8 cellular contexts compared by ENCODE assay signal in genomic region chr19:39971380-39971841, GRCh38. TPM values are rescaled to one million over a fixed set of nuclear protein-coding genes. Genes with fewer than 3 reads are reported as not detected.
A peak's percentile ranks its signal among the peaks of the same experiment; 100 is the strongest.
DNase-seq lines count a peak whose midpoint lies in the region; ATAC-seq, FAIRE-seq and TF ChIP-seq lines count a peak whose summit lies in the region.

No MANE protein-coding gene starts in this region.

- no peak for TF ChIP-seq EP300 in A549 (IDR thresholded peaks at IDR 0.05)

- peaks cover 33% of the 10 kb centered on the region for H3K36me3 Mint-ChIP-seq in activated naive CD8-positive, alpha-beta T cell treated with anti-CD3 and anti-CD28 coated beads, Interleukin-2, amount 10 ng/mL, durations not matched to agents 7 days and 5 days

- POLR2A ChIA-PET in A549 (lab: Yijun Ruan, JAX) = interaction anchor here (0.7 to 1.9 kb wide), 23 partner anchors 8 to 472 kb away, joined by 3 to 31 read pairs (median 6); partner anchors contain the start of genes DYRK1B, FBL, ZNF546 and ZNF780A
- POLR2A ChIA-PET in activated naive CD8-positive, alpha-beta T cell treated with anti-CD3 and anti-CD28 coated beads, Interleukin-2, amount 10 ng/mL, durations not matched to agents 7 days and 5 days (lab: Charles Lee) = interaction anchor here (0.6 to 4.6 kb wide), 17 partner anchors 11 to 247 kb away, joined by 3 to 80 read pairs (median 8); partner anchors contain the start of genes DYRK1B, FBL, TTC9B and ZNF546

- H3K4me2 ChIP-seq in A549 = peak overlapping the region; percentile 94

- H3K4me3 ChIP-seq in A549 (peak overlapping the region; percentile 70), iPS-18c (ENCODE audit: insufficient read depth, low read depth, low read length) (peak overlapping the region; percentile 74)

- peak overlapping the region; percentile 80 to 85 for H3K27ac ChIP-seq in A549

- TF ChIP-seq POLR2A in A549 (IDR thresholded peaks at IDR 0.05; ENCODE audit: low read length) (no peak), H54 (IDR thresholded peaks at IDR 0.05; ENCODE audit: low read depth, low read length) (no peak)

- CTCF ChIA-PET in A549 (lab: Yijun Ruan, JAX) = interaction anchor here (0.5 to 7.7 kb wide), 71 partner anchors 10 to 757 kb away, joined by 3 to 137 read pairs (median 7); partner anchors contain the start of genes DYRK1B, FBL, FCGBP and LEUTX

- peak overlapping the region; percentile 91 for H3K4me3 Mint-ChIP-seq in activated naive CD8-positive, alpha-beta T cell treated with anti-CD3 and anti-CD28 coated beads, Interleukin-2, amount 10 ng/mL, durations not matched to agents 7 days and 5 days
- peak overlapping the region; percentile 95 to 97 for H3K4me3 Mint-ChIP-seq in stimulated activated naive CD8-positive, alpha-beta T cell treated with anti-CD3 and anti-CD28 coated beads, Interleukin-15, amount 100 ng/mL, for 72 hours

- no peaks in the 10 kb centered on the region for H3K27me3 Mint-ChIP-seq in activated naive CD8-positive, alpha-beta T cell treated with anti-CD3 and anti-CD28 coated beads, Interleukin-2, amount 10 ng/mL, durations not matched to agents 7 days and 5 days
- no peaks in the 10 kb centered on the region for H3K27me3 Mint-ChIP-seq in stimulated activated naive CD8-positive, alpha-beta T cell treated with anti-CD3 and anti-CD28 coated beads, Interleukin-15, amount 100 ng/mL, for 72 hours

- no peak for TF ChIP-seq CTCF in A549 (IDR thresholded peaks at IDR 0.05)

- DNase-seq in A549 (ENCODE audit: low read depth in 1 of 2, low spot score in 1 of 2) (no peak), H54 (ENCODE audit: insufficient read length, low spot score) (peak; percentile 30), NOMO-1 treated with dmso at 0.1 percent for 144 hours (lab: John Stamatoyannopoulos, UW; ENCODE audit: unreplicated experiment) (no peak), middle frontal gyrus (ENCODE audit: extremely low spot score, low spot score) (no peak)
- no peak for DNase-seq in activated naive CD8-positive, alpha-beta T cell treated with anti-CD3 and anti-CD28 coated beads, Interleukin-2, amount 10 ng/mL, durations not matched to agents 7 days and 5 days
- no peak for DNase-seq in stimulated activated naive CD8-positive, alpha-beta T cell treated with anti-CD3 and anti-CD28 coated beads, Interleukin-15, amount 100 ng/mL, for 72 hours

- ATAC-seq in A549 (peak; percentile 9 to 30), HG03095 (IDR thresholded peaks at IDR 0.05; ENCODE audit: unreplicated experiment) (no peak)
- no peak for ATAC-seq in activated naive CD8-positive, alpha-beta T cell treated with anti-CD3 and anti-CD28 coated beads, Interleukin-2, amount 10 ng/mL, durations not matched to agents 7 days and 5 days (ENCODE audit: low read depth)
- no peak for ATAC-seq in stimulated activated naive CD8-positive, alpha-beta T cell treated with anti-CD3 and anti-CD28 coated beads, Interleukin-15, amount 100 ng/mL, for 72 hours

- H3K9me3 ChIP-seq in A549 = no peaks in the 10 kb centered on the region
- H3K9me3 ChIP-seq in iPS-18c (ENCODE audit: control insufficient read depth, insufficient read depth, low read length) = no peaks in the 10 kb centered on the region

- peaks cover 18% of the 10 kb centered on the region for H3K4me1 ChIP-seq in A549

- WGBS in A549 (ENCODE audit: missing lambda C conversion rate) = 3% methylated on average over 20 of the region's 20 CpGs

- peaks cover 36% of the 10 kb centered on the region for H3K4me1 Mint-ChIP-seq in activated naive CD8-positive, alpha-beta T cell treated with anti-CD3 and anti-CD28 coated beads, Interleukin-2, amount 10 ng/mL, durations not matched to agents 7 days and 5 days
- H3K4me1 Mint-ChIP-seq in stimulated activated naive CD8-positive, alpha-beta T cell treated with anti-CD3 and anti-CD28 coated beads, Interleukin-15, amount 100 ng/mL, for 72 hours = peaks cover 71% of the 10 kb centered on the region

- peak overlapping the region; percentile 98 for H3K27ac Mint-ChIP-seq in activated naive CD8-positive, alpha-beta T cell treated with anti-CD3 and anti-CD28 coated beads, Interleukin-2, amount 10 ng/mL, durations not matched to agents 7 days and 5 days
- H3K27ac Mint-ChIP-seq in stimulated activated naive CD8-positive, alpha-beta T cell treated with anti-CD3 and anti-CD28 coated beads, Interleukin-15, amount 100 ng/mL, for 72 hours = peak overlapping the region; percentile 98

- TF ChIP-seq RAD21 in A549 (conservative IDR thresholded peaks at IDR 0.05 in 1 of 2, IDR thresholded peaks at IDR 0.05 in 1 of 2) = no peak

- FAIRE-seq in A549 (lab: Jason Lieb, UNC) = no peak
- no peak for FAIRE-seq in H54 (lab: Jason Lieb, UNC)

- H3K9me3 Mint-ChIP-seq in activated naive CD8-positive, alpha-beta T cell treated with anti-CD3 and anti-CD28 coated beads, Interleukin-2, amount 10 ng/mL, durations not matched to agents 7 days and 5 days = peaks cover 1% of the 10 kb centered on the region
- H3K9me3 Mint-ChIP-seq in stimulated activated naive CD8-positive, alpha-beta T cell treated with anti-CD3 and anti-CD28 coated beads, Interleukin-15, amount 100 ng/mL, for 72 hours = no peaks in the 10 kb centered on the region

TF ChIP-seq in A549, 52 proteins besides CTCF, POLR2A, EP300 and RAD21:
- TF ChIP-seq HDAC2 (IDR thresholded peaks at IDR 0.05) (0 out of 2 replicates have a peak, but pooled peaks have one; percentile 46), RARB (CRISPR knock-in tag; IDR thresholded peaks at IDR 0.05) (0 out of 2 replicates have a peak, but pooled peaks have one; percentile 0), KDM1A (IDR thresholded peaks at IDR 0.05; ENCODE audit: low read depth) (no peak), TFCP2L1 (CRISPR knock-in tag; IDR thresholded peaks at IDR 0.05) (peak; percentile 26; the same call in 1 of the 2 replicates), JUN (IDR thresholded peaks at IDR 0.05) (no peak), PHF8 (IDR thresholded peaks at IDR 0.05; ENCODE audit: borderline replicate concordance, low read depth) (peak; percentile 8; the same call in 1 of the 2 replicates), KDM5A (IDR thresholded peaks at IDR 0.05) (peak; percentile 6; the same call in 1 of the 2 replicates), PBX3 (IDR thresholded peaks at IDR 0.05) (0 out of 2 replicates have a peak, but pooled peaks have one; percentile 47)

RNA-seq across cellular contexts. Expression of gene PSMC4, which starts 0.4 kb away (rescaled TPM):
- polyA plus RNA-seq in A549 (2011; rRNA removed) (192 and 208 TPM in 2 replicates), A549 (2017; fragmentation: RNase III; extraction: RNeasy Plus Mini Kit Qiagen cat#74134 plus additional on column Dnase treatment) (276 to 295 TPM (median 284 TPM) in 3 replicates)
- 371 and 460 TPM in 2 replicates for polyA plus RNA-seq in A549 (2012; cell fraction: cytosol; rRNA removed)
- polyA plus RNA-seq in A549 (2012; cell fraction: nucleus; rRNA removed) = 457 and 591 TPM in 2 replicates
- 147 and 219 TPM in 2 replicates for polyA minus RNA-seq in A549 (2011; rRNA and poly(A)+ RNA removed)
- total RNA-seq in activated naive CD8-positive, alpha-beta T cell treated with anti-CD3 and anti-CD28 coated beads, Interleukin-2, amount 10 ng/mL, durations not matched to agents 7 days and 5 days = 10 to 100 TPM; 81.9 to 84.5 TPM

RNA-seq across cellular contexts. Expression of gene ZNF546, which starts 25.4 kb away (rescaled TPM):
- polyA plus RNA-seq in A549 (2011; rRNA removed) (6.0 and 6.4 TPM in 2 replicates), A549 (2017; fragmentation: RNase III; extraction: RNeasy Plus Mini Kit Qiagen cat#74134 plus additional on column Dnase treatment) (3.1 to 3.8 TPM (median 3.7 TPM) in 3 replicates)
- polyA plus RNA-seq in A549 (2012; cell fraction: cytosol; rRNA removed) = 0.78 and 0.95 TPM in 2 replicates
- 0.93 and 0.97 TPM in 2 replicates for polyA plus RNA-seq in A549 (2012; cell fraction: nucleus; rRNA removed)
- polyA minus RNA-seq in A549 (2011; rRNA and poly(A)+ RNA removed) = 8.5 and 13.3 TPM in 2 replicates
- total RNA-seq in activated naive CD8-positive, alpha-beta T cell treated with anti-CD3 and anti-CD28 coated beads, Interleukin-2, amount 10 ng/mL, durations not matched to agents 7 days and 5 days = 1 to 10 TPM; 9.3 to 9.9 TPM

RNA-seq across cellular contexts. Expression of gene FCGBP, which starts 37.0 kb away (rescaled TPM):
- polyA plus RNA-seq in A549 (2011; rRNA removed) (1.4 and 2.8 TPM in 2 replicates), A549 (2017; fragmentation: RNase III; extraction: RNeasy Plus Mini Kit Qiagen cat#74134 plus additional on column Dnase treatment) (0.61 to 0.74 TPM (median 0.62 TPM) in 3 replicates)
- 0.66 and 0.70 TPM in 2 replicates for polyA plus RNA-seq in A549 (2012; cell fraction: cytosol; rRNA removed)
- polyA plus RNA-seq in A549 (2012; cell fraction: nucleus; rRNA removed) = 3.4 and 4.9 TPM in 2 replicates
- 12.8 and 17.6 TPM in 2 replicates for polyA minus RNA-seq in A549 (2011; rRNA and poly(A)+ RNA removed)
- total RNA-seq in activated naive CD8-positive, alpha-beta T cell treated with anti-CD3 and anti-CD28 coated beads, Interleukin-2, amount 10 ng/mL, durations not matched to agents 7 days and 5 days = 10 to 100 TPM; 13.1 to 14.0 TPM

Comparison
In these comparisons a context has a peak if more than half of its experiments do, and no peak if none do; other contexts are left out.
1. ATAC-seq: peak in A549 (2 of 2); none in activated naive CD8-positive, alpha-beta T cell treated with anti-CD3 and anti-CD28 coated beads, Interleukin-2, amount 10 ng/mL, durations not matched to agents 7 days and 5 days (single experiment), stimulated activated naive CD8-positive, alpha-beta T cell treated with anti-CD3 and anti-CD28 coated beads, Interleukin-15, amount 100 ng/mL, for 72 hours (single experiment) and HG03095 (single experiment).